ENCODE assay signal across 15 cellular contexts in genomic region chr11:13183826-13184196, GRCh38.
DNase-seq lines count a peak whose midpoint lies in the region; ATAC-seq and TF ChIP-seq lines count a peak whose summit lies in the region.
"Had no signal": no experiment of that assay in that cellular context is flagged by ENCODE, and none has a peak within 500 bp of the region (broad histone marks: within the 10 kb centered on the region; RNA-seq: fewer than 3 reads in every experiment).

No MANE protein-coding gene starts in this region.

- H3K4me1 Mint-ChIP-seq in activated naive CD8-positive, alpha-beta T cell treated with anti-CD3 and anti-CD28 coated beads, Interleukin-2, amount 10 ng/mL, durations not matched to agents 7 days and 5 days, result peaks cover 2% of the 10 kb centered on the region
- peaks cover 3% of the 10 kb centered on the region for H3K4me1 Mint-ChIP-seq in activated naive CD8-positive, alpha-beta T cell treated with anti-CD3 and anti-CD28 coated beads for 36 hours
- peaks cover 6% of the 10 kb centered on the region for H3K4me1 Mint-ChIP-seq in activated CD8-positive, alpha-beta memory T cell treated with anti-CD3 and anti-CD28 coated beads, Interleukin-2, amount 10 ng/mL, durations not matched to agents 7 days and 5 days

- H3K27ac Mint-ChIP-seq in activated naive CD8-positive, alpha-beta T cell treated with anti-CD3 and anti-CD28 coated beads, Interleukin-2, amount 10 ng/mL, durations not matched to agents 7 days and 5 days, result no peak overlapping the region
- H3K27ac Mint-ChIP-seq in activated naive CD8-positive, alpha-beta T cell treated with anti-CD3 and anti-CD28 coated beads for 36 hours, result no peak overlapping the region
- H3K27ac Mint-ChIP-seq in activated CD8-positive, alpha-beta memory T cell treated with anti-CD3 and anti-CD28 coated beads, Interleukin-2, amount 10 ng/mL, durations not matched to agents 7 days and 5 days, result no peak overlapping the region
- H3K27ac Mint-ChIP-seq: H9, IgD-negative memory B cell had no signal

- no peaks in the 10 kb centered on the region for H3K27me3 ChIP-seq in PC-3 (ENCODE audit: low read length)
- H3K27me3 ChIP-seq in mammary epithelial cell (ENCODE audit: insufficient read depth, low read length), result no peaks in the 10 kb centered on the region

- H3K9me3 Mint-ChIP-seq in activated naive CD8-positive, alpha-beta T cell treated with anti-CD3 and anti-CD28 coated beads, Interleukin-2, amount 10 ng/mL, durations not matched to agents 7 days and 5 days, result peaks cover 11% of the 10 kb centered on the region
- peaks cover 15% of the 10 kb centered on the region for H3K9me3 Mint-ChIP-seq in activated naive CD8-positive, alpha-beta T cell treated with anti-CD3 and anti-CD28 coated beads for 36 hours
- H3K9me3 Mint-ChIP-seq in activated CD8-positive, alpha-beta memory T cell treated with anti-CD3 and anti-CD28 coated beads, Interleukin-2, amount 10 ng/mL, durations not matched to agents 7 days and 5 days (ENCODE audit: low read depth), result peaks cover 9% of the 10 kb centered on the region

- intact Hi-C loops in PC-3 (cut with micrococcal nuclease), result loop anchor here (1.0 kb wide), 3 partner anchors 160 to 220 kb away; no protein-coding TSS in a partner anchor
- intact Hi-C loops in mammary epithelial cell (cut with micrococcal nuclease), result loop anchor here (1.0 to 2.0 kb wide), 5 partner anchors 23 to 220 kb away; no protein-coding TSS in a partner anchor

- DNase-seq in activated naive CD8-positive, alpha-beta T cell treated with anti-CD3 and anti-CD28 coated beads, Interleukin-2, amount 10 ng/mL, durations not matched to agents 7 days and 5 days, result no peak
- no peak for DNase-seq in activated naive CD8-positive, alpha-beta T cell treated with anti-CD3 and anti-CD28 coated beads for 36 hours
- DNase-seq in PC-3 (no peak), mammary epithelial cell (no peak), medulla oblongata (ENCODE audit: extremely low spot score) (no peak), OCI-M2 (lab: John Stamatoyannopoulos, UW; ENCODE audit: unreplicated experiment) (no peak)
- no peak for DNase-seq in central memory CD4-positive, alpha-beta T cell
- no peak for DNase-seq in activated CD8-positive, alpha-beta memory T cell treated with anti-CD3 and anti-CD28 coated beads, Interleukin-2, amount 10 ng/mL, durations not matched to agents 7 days and 5 days
- DNase-seq: H9; NCI-H1092; NCI-H1694; NCI-H2107; NK-92 treated with Interleukin-12 subunit alpha and Interleukin-12 subunit beta, amount 100 ng/mL, for 24 hours had no signal

- no peaks in the 10 kb centered on the region for H3K36me3 ChIP-seq in PC-3 (ENCODE audit: low read depth, low read length)
- H3K36me3 ChIP-seq in mammary epithelial cell (ENCODE audit: insufficient read depth, low read length), result no peaks in the 10 kb centered on the region

- no peak overlapping the region for H3K27ac ChIP-seq in PC-3 (ENCODE audit: low read length)
- no peak overlapping the region for H3K27ac ChIP-seq in mammary epithelial cell (ENCODE audit: insufficient read depth, low read depth, low read length)

- peak overlapping the region; percentile 77; the same call in 1 of the 2 replicates for H3K4me2 ChIP-seq in PC-3 (ENCODE audit: low read length)
- H3K4me2 ChIP-seq in mammary epithelial cell (ENCODE audit: insufficient read depth, low read depth, low read length), result peak overlapping the region; percentile 69

- 100% methylated on average over 1 of the region's 1 CpG for WGBS in mammary epithelial cell (ENCODE audit: low coverage, missing lambda C conversion rate)

- H4K20me1 ChIP-seq in PC-3 (ENCODE audit: low read length) (no peaks in the 10 kb centered on the region), mammary epithelial cell (ENCODE audit: insufficient read depth, low read length) (no peaks in the 10 kb centered on the region)

- no peak for ATAC-seq in activated naive CD8-positive, alpha-beta T cell treated with anti-CD3 and anti-CD28 coated beads, Interleukin-2, amount 10 ng/mL, durations not matched to agents 7 days and 5 days (ENCODE audit: low read depth)
- ATAC-seq in PC-3, result no peak
- no peak for ATAC-seq in activated CD8-positive, alpha-beta memory T cell treated with anti-CD3 and anti-CD28 coated beads, Interleukin-2, amount 10 ng/mL, durations not matched to agents 7 days and 5 days
- ATAC-seq: Right ventricle myocardium inferior had no signal

- in situ Hi-C loops in mammary epithelial cell (cut with MboI; ENCODE audit: low sequenced_read_pairs in 2 of 2), result loop anchor here in 1 of 2 donors (10.0 to 25.0 kb wide), 2 partner anchors 219 to 847 kb away; no protein-coding TSS in a partner anchor

- H2AFZ ChIP-seq in PC-3 (ENCODE audit: low read length) (no peak overlapping the region), mammary epithelial cell (ENCODE audit: low read depth, low read length) (no peak overlapping the region)

- dilution Hi-C loops in mammary epithelial cell (cut with HindIII; ENCODE audit: low sequenced_read_pairs), result no loop called here

- H3K4me1 ChIP-seq in PC-3 (ENCODE audit: insufficient read depth, low read length) (peaks cover 3% of the 10 kb centered on the region; the same call in 1 of the 2 replicates), mammary epithelial cell (ENCODE audit: insufficient read depth, low read length) (peaks cover 7% of the 10 kb centered on the region)

- peaks cover 23% of the 10 kb centered on the region for H3K27me3 Mint-ChIP-seq in activated naive CD8-positive, alpha-beta T cell treated with anti-CD3 and anti-CD28 coated beads, Interleukin-2, amount 10 ng/mL, durations not matched to agents 7 days and 5 days
- H3K27me3 Mint-ChIP-seq in activated naive CD8-positive, alpha-beta T cell treated with anti-CD3 and anti-CD28 coated beads for 36 hours, result peaks cover 10% of the 10 kb centered on the region
- peaks cover 28% of the 10 kb centered on the region for H3K27me3 Mint-ChIP-seq in activated CD8-positive, alpha-beta memory T cell treated with anti-CD3 and anti-CD28 coated beads, Interleukin-2, amount 10 ng/mL, durations not matched to agents 7 days and 5 days

- CTCF ChIA-PET in PC-3 (lab: Charles Lee) (interaction anchor here (0.5 to 1.3 kb wide), 4 partner anchors 10 to 220 kb away, joined by 3 to 5 read pairs (median 4); no protein-coding TSS in a partner anchor), mammary epithelial cell (lab: Charles Lee; ENCODE audit: low non-redundant PET) (interaction anchor here (0.5 kb wide), 1 partner anchor 150 kb away, joined by 5 read pairs; no protein-coding TSS in a partner anchor)
- CTCF ChIA-PET in activated CD8-positive, alpha-beta memory T cell treated with anti-CD3 and anti-CD28 coated beads, Interleukin-2, amount 10 ng/mL, durations not matched to agents 7 days and 5 days (lab: Charles Lee), result interaction anchor here (0.7 to 2.0 kb wide), 11 partner anchors 22 to 220 kb away, joined by 3 to 8 read pairs (median 3); no protein-coding TSS in a partner anchor

- H3K4me3 ChIP-seq in PC-3 (ENCODE audit: low read length) (no peak overlapping the region), mammary epithelial cell (replicated peaks in 1 of 3; ENCODE audit: insufficient read depth in 1 of 3, low read depth in 2 of 3, low read length in 3 of 3) (no peak overlapping the region)

- H3K9me2 ChIP-seq in PC-3 (replicated peaks; ENCODE audit: low read length), result no peaks in the 10 kb centered on the region

- H3K9me3 ChIP-seq in PC-3 (ENCODE audit: low read length) (0 out of 2 replicates have a peak, but pooled peaks cover 4% of the 10 kb centered on the region), mammary epithelial cell (replicated peaks; ENCODE audit: insufficient read depth, low read length) (no peaks in the 10 kb centered on the region)

- no peak overlapping the region for H3K9ac ChIP-seq in PC-3 (ENCODE audit: low read length)
- H3K9ac ChIP-seq in mammary epithelial cell (ENCODE audit: insufficient read depth, low read length), result no peak overlapping the region

- TF ChIP-seq CTCF in PC-3 (conservative IDR thresholded peaks at IDR 0.05; ENCODE audit: low read depth, low read length) (no peak), mammary epithelial cell (conservative IDR thresholded peaks at IDR 0.05 in 1 of 2, IDR thresholded peaks at IDR 0.05 in 1 of 2; ENCODE audit: extremely low read depth in 1 of 2, insufficient read depth in 1 of 2, low read depth in 1 of 2, low read length in 2 of 2) (no peak)

- H3K79me2 ChIP-seq in PC-3 (ENCODE audit: low read length), result no peaks in the 10 kb centered on the region
- H3K79me2 ChIP-seq in mammary epithelial cell (ENCODE audit: insufficient read depth, low read length), result no peaks in the 10 kb centered on the region

- POLR2A ChIA-PET in activated naive CD8-positive, alpha-beta T cell treated with anti-CD3 and anti-CD28 coated beads, Interleukin-2, amount 10 ng/mL, durations not matched to agents 7 days and 5 days (lab: Charles Lee), result no interaction called here
- POLR2A ChIA-PET in PC-3 (lab: Charles Lee; ENCODE audit: unreplicated experiment), result no interaction called here

- BruUV-seq in PC-3 (replicated peaks; lab: Mats Ljungman, UMichigan) (no TSS peak), mammary epithelial cell (replicated peaks; lab: Mats Ljungman, UMichigan) (no TSS peak)

- peak overlapping the region; percentile 21 for H3K4me3 Mint-ChIP-seq in activated naive CD8-positive, alpha-beta T cell treated with anti-CD3 and anti-CD28 coated beads, Interleukin-2, amount 10 ng/mL, durations not matched to agents 7 days and 5 days
- H3K4me3 Mint-ChIP-seq in activated naive CD8-positive, alpha-beta T cell treated with anti-CD3 and anti-CD28 coated beads for 36 hours, result no peak overlapping the region
- H3K4me3 Mint-ChIP-seq in activated CD8-positive, alpha-beta memory T cell treated with anti-CD3 and anti-CD28 coated beads, Interleukin-2, amount 10 ng/mL, durations not matched to agents 7 days and 5 days, result no peak overlapping the region
- H3K4me3 Mint-ChIP-seq: H9 had no signal

- H3F3A ChIP-seq in PC-3 (ENCODE audit: low read length, unreplicated experiment), result no peaks in the 10 kb centered on the region

- peaks cover 2% of the 10 kb centered on the region for H3K36me3 Mint-ChIP-seq in activated naive CD8-positive, alpha-beta T cell treated with anti-CD3 and anti-CD28 coated beads, Interleukin-2, amount 10 ng/mL, durations not matched to agents 7 days and 5 days
- peaks cover 3% of the 10 kb centered on the region for H3K36me3 Mint-ChIP-seq in activated naive CD8-positive, alpha-beta T cell treated with anti-CD3 and anti-CD28 coated beads for 36 hours
- H3K36me3 Mint-ChIP-seq in activated CD8-positive, alpha-beta memory T cell treated with anti-CD3 and anti-CD28 coated beads, Interleukin-2, amount 10 ng/mL, durations not matched to agents 7 days and 5 days, result peaks cover 6% of the 10 kb centered on the region
- H3K36me3 Mint-ChIP-seq: IgD-negative memory B cell had no signal
